In genomic region chr17:49670641-49671040, GRCh38 we compare ENCODE assay signal across 22 cellular contexts. TPM values are rescaled to one million over a fixed set of nuclear protein-coding genes. Genes with fewer than 3 reads are reported as not detected.
DNase-seq lines count a peak whose midpoint lies in the region; ATAC-seq and TF ChIP-seq lines count a peak whose summit lies in the region.
"Had no signal": no experiment of that assay in that cellular context is flagged by ENCODE, and none has a peak within 500 bp of the region (broad histone marks: within the 10 kb centered on the region; RNA-seq: fewer than 3 reads in every experiment).

No MANE protein-coding gene starts in this region.

- H3K9me3 ChIP-seq in T-helper 17 cell (ENCODE audit: control insufficient read depth, low read length, poor library complexity, severe bottlenecking) (no peaks in the 10 kb centered on the region), stomach smooth muscle (ENCODE audit: control insufficient read depth in 2 of 2, low read length in 2 of 2) (no peaks in the 10 kb centered on the region)
- H3K9me3 ChIP-seq: MG63, Peyer's patch had no signal

- no peak for ATAC-seq in T-helper 17 cell
- ATAC-seq in memory B cell (ENCODE audit: low read depth) = no peak
- ATAC-seq in GM21367 (IDR thresholded peaks at IDR 0.05; ENCODE audit: unreplicated experiment) = no peak
- no peak for ATAC-seq in GM19023 (IDR thresholded peaks at IDR 0.05; ENCODE audit: unreplicated experiment)
- ATAC-seq: HepG2, sciatic nerve, SK-N-SH treated with all-trans-retinoic acid at 6 μM for 48 hours had no signal

- 68 to 74% methylated on average over 4 of the region's 4 CpGs for WGBS in lower leg skin, 2 donors

- no peak overlapping the region for H3K4me3 ChIP-seq in stomach smooth muscle (ENCODE audit: low read length in 2 of 2)
- H3K4me3 ChIP-seq in lower leg skin (ENCODE audit: low read depth, poor library complexity, severe bottlenecking) = no peak overlapping the region
- H3K4me3 ChIP-seq: MG63, Peyer's patch had no signal

- TF ChIP-seq POLR2A in lower leg skin (IDR thresholded peaks at IDR 0.05) = no peak

- H3K9me3 Mint-ChIP-seq in memory B cell = no peaks in the 10 kb centered on the region
- H3K9me3 Mint-ChIP-seq: activated naive CD8-positive, alpha-beta T cell treated with anti-CD3 and anti-CD28 coated beads, Interleukin-2, amount 10 ng/mL, durations not matched to agents 7 days and 5 days; dendritic cell treated with granulocyte-macrophage colony-stimulating factor and Interleukin-4, amounts not matched to agents 40 ng/mL and 50 ng/mL, for 4 days; stimulated activated naive CD8-positive, alpha-beta T cell treated with anti-CD3 and anti-CD28 coated beads, Interleukin-15, Interleukin-2, amounts not matched to agents 100 ng/mL and 50 ng/mL, for 24 hours had no signal

- H3K27me3 ChIP-seq in stomach smooth muscle (ENCODE audit: control insufficient read depth in 1 of 2, insufficient read depth in 2 of 2, low read length in 2 of 2) = no peaks in the 10 kb centered on the region
- H3K27me3 ChIP-seq: MG63, Peyer's patch had no signal

- H3K27ac Mint-ChIP-seq in T-helper 17 cell (peak overlapping the region; percentile 45), memory B cell (peak overlapping the region; percentile 75)
- H3K27ac Mint-ChIP-seq: activated naive CD8-positive, alpha-beta T cell treated with anti-CD3 and anti-CD28 coated beads, Interleukin-2, amount 10 ng/mL, durations not matched to agents 7 days and 5 days; dendritic cell treated with granulocyte-macrophage colony-stimulating factor and Interleukin-4, amounts not matched to agents 40 ng/mL and 50 ng/mL, for 4 days had no signal

- DNase-seq in G401 (ENCODE audit: low spot score) (peak; percentile 41), T-helper 17 cell (no peak), memory B cell (ENCODE audit: low spot score in 2 of 2) (no peak), lower leg skin (ENCODE audit: low spot score in 2 of 2) (no peak)
- DNase-seq: activated CD4-positive, alpha-beta T cell treated with anti-CD3 and anti-CD28 coated beads, Interleukin-2, amount 50 U/mL, for 1 hour; activated naive CD8-positive, alpha-beta T cell treated with anti-CD3 and anti-CD28 coated beads, Interleukin-2, amount 10 ng/mL, durations not matched to agents 7 days and 5 days; activated T-cell treated with anti-CD3 and anti-CD28 coated beads, Interleukin-2, amount 50 U/mL, for 1 hour; left cardiac atrium; MG63; NCI-H1436 treated with DMSO at 0.1 percent for 48 hours; occipital lobe; Peyer's patch; stimulated activated CD4-positive, alpha-beta T cell treated with anti-CD3 and anti-CD28 coated beads, Interleukin-1b, Interleukin-23, amount 100 ng/mL, for 48 hours had no signal

- TF ChIP-seq CTCF in lower leg skin (IDR thresholded peaks at IDR 0.05) = no peak

- in situ Hi-C loops in G401 (cut with HindIII; ENCODE audit: low sequenced_read_pairs) = no loop called here

- H3K4me3 Mint-ChIP-seq in T-helper 17 cell (no peak overlapping the region), memory B cell (no peak overlapping the region)
- H3K4me3 Mint-ChIP-seq: activated naive CD8-positive, alpha-beta T cell treated with anti-CD3 and anti-CD28 coated beads, Interleukin-2, amount 10 ng/mL, durations not matched to agents 7 days and 5 days; dendritic cell treated with granulocyte-macrophage colony-stimulating factor and Interleukin-4, amounts not matched to agents 40 ng/mL and 50 ng/mL, for 4 days; stimulated activated naive CD8-positive, alpha-beta T cell treated with anti-CD3 and anti-CD28 coated beads, Interleukin-15, Interleukin-2, amounts not matched to agents 100 ng/mL and 50 ng/mL, for 24 hours had no signal

- no peaks in the 10 kb centered on the region for H3K36me3 ChIP-seq in stomach smooth muscle (ENCODE audit: control insufficient read depth in 2 of 2, insufficient read depth in 2 of 2, low read length in 2 of 2)

- peaks cover 3% of the 10 kb centered on the region for H3K36me3 Mint-ChIP-seq in T-helper 17 cell (ENCODE audit: low read depth)
- peaks cover 14% of the 10 kb centered on the region for H3K36me3 Mint-ChIP-seq in memory B cell

- H3K9ac ChIP-seq in stomach smooth muscle (ENCODE audit: low read length in 2 of 2) = peak overlapping the region; percentile 31 to 71

- H3K27me3 Mint-ChIP-seq in T-helper 17 cell (no peaks in the 10 kb centered on the region), memory B cell (no peaks in the 10 kb centered on the region)
- H3K27me3 Mint-ChIP-seq: activated naive CD8-positive, alpha-beta T cell treated with anti-CD3 and anti-CD28 coated beads, Interleukin-2, amount 10 ng/mL, durations not matched to agents 7 days and 5 days; dendritic cell treated with granulocyte-macrophage colony-stimulating factor and Interleukin-4, amounts not matched to agents 40 ng/mL and 50 ng/mL, for 4 days; stimulated activated naive CD8-positive, alpha-beta T cell treated with anti-CD3 and anti-CD28 coated beads, Interleukin-15, Interleukin-2, amounts not matched to agents 100 ng/mL and 50 ng/mL, for 24 hours had no signal

- H3K4me1 Mint-ChIP-seq in T-helper 17 cell = peaks cover 35% of the 10 kb centered on the region
- peaks cover 25% of the 10 kb centered on the region for H3K4me1 Mint-ChIP-seq in memory B cell

- intact Hi-C loops in lower leg skin (cut with DNase I; ENCODE audit: low total_unique reads) = no loop called here

- H3K4me1 ChIP-seq in stomach smooth muscle (ENCODE audit: control insufficient read depth, insufficient read depth, low read length) = peaks cover 10% of the 10 kb centered on the region

- H3K27ac ChIP-seq in stomach smooth muscle (ENCODE audit: low read length) = peak overlapping the region; percentile 56
- H3K27ac ChIP-seq: epithelial cell of prostate, Peyer's patch had no signal

RNA-seq across cellular contexts. Expression of gene SPOP, which starts 7.3 kb away (rescaled TPM):
- 158 and 200 TPM in 2 replicates for total RNA-seq in G401 (2014; rRNA removed; shearing (Covaris generic))
- 10 to 100 TPM; 46.8 to 52.7 TPM for total RNA-seq in T-helper 17 cell
- 10 to 100 TPM; 35.9 to 74.7 (median 47.3) TPM for total RNA-seq in lower leg skin

RNA-seq across cellular contexts. Expression of gene SLC35B1, which starts 37.1 kb away (rescaled TPM):
- total RNA-seq in G401 (2014; rRNA removed; shearing (Covaris generic)) = 65.5 and 66.2 TPM in 2 replicates
- 10 to 100 TPM; 63.8 to 66.8 TPM for total RNA-seq in T-helper 17 cell
- 10 to 100 TPM; 31.0 to 40.1 (median 35.1) TPM for total RNA-seq in lower leg skin
